30 cellular contexts compared by ENCODE assay signal in genomic region chr10:1591742-1592141, GRCh38.
"Had no signal": no experiment of that assay in that cellular context is flagged by ENCODE, and none has a peak within 500 bp of the region (broad histone marks: within the 10 kb centered on the region; RNA-seq: fewer than 3 reads in every experiment).

No MANE protein-coding gene starts in this region.

- H3K27me3 ChIP-seq: neural progenitor cell, neutrophil, pancreas, right lobe of liver, thyroid gland, tibial nerve, upper lobe of left lung had no signal

- H3K27ac ChIP-seq: neural progenitor cell, neutrophil, pancreas, psoas muscle, right lobe of liver, skin epidermis, spleen, thoracic aorta, thyroid gland, tibial nerve, upper lobe of left lung had no signal

- DNase-seq: naive thymus-derived CD4-positive, alpha-beta T cell; natural killer cell; nucleus accumbens; psoas muscle; right cardiac atrium; spleen; stimulated activated CD4-positive, alpha-beta T cell treated with anti-CD3 and anti-CD28 coated beads, Interleukin-12 subunit alpha, Interleukin-12 subunit beta, amount 100 ng/mL, for 4 hours; stimulated activated CD4-positive, alpha-beta T cell treated with anti-CD3 and anti-CD28 coated beads, Interleukin-1b, Interleukin-23, amount 100 ng/mL, for 48 hours; stimulated activated CD4-positive, alpha-beta T cell treated with anti-CD3 and anti-CD28 coated beads, Interleukin-4, amount 100 ng/mL, for 1 hour; stimulated activated CD4-positive, alpha-beta T cell treated with anti-CD3 and anti-CD28 coated beads, Interleukin-4, amount 100 ng/mL, for 4 hours; stimulated activated CD8-positive, alpha-beta memory T cell treated with anti-CD3 and anti-CD28 coated beads, Interleukin-4, amount 100 ng/mL, for 48 hours; stimulated activated naive CD4-positive, alpha-beta T cell; stimulated activated naive CD8-positive, alpha-beta T cell treated with anti-CD3 and anti-CD28 coated beads, Interleukin-15, amount 100 ng/mL, for 72 hours; stimulated activated naive CD8-positive, alpha-beta T cell treated with anti-CD3 and anti-CD28 coated beads, Interleukin-15, Interleukin-2, amounts not matched to agents 100 U/mL and 50 U/mL, for 24 hours; substantia nigra; thyroid gland; trophoblast cell; upper lobe of left lung had no signal

- H3K9me3 Mint-ChIP-seq: natural killer cell had no signal

- H2AFZ ChIP-seq: neural progenitor cell had no signal

- H3K4me3 Mint-ChIP-seq: naive thymus-derived CD4-positive, alpha-beta T cell; natural killer cell; nephron; neural progenitor cell; stimulated activated memory B cell treated with anti-CD40 and anti-IgM and Interleukin-4, amounts not matched to agents 10 μg/mL and 1 μg/mL and 100 μg/mL, for 72 hours; stimulated activated naive CD8-positive, alpha-beta T cell treated with anti-CD3 and anti-CD28 coated beads, Interleukin-15, amount 100 ng/mL, for 72 hours had no signal

- H3K9ac ChIP-seq: neural progenitor cell had no signal

- ATAC-seq: naive thymus-derived CD4-positive, alpha-beta T cell; natural killer cell; pancreas; psoas muscle; right cardiac atrium; right lobe of liver; stimulated activated memory B cell treated with anti-CD40 and anti-IgM and Interleukin-4, amounts not matched to agents 10 μg/mL and 1 μg/mL and 100 μg/mL, for 72 hours; stimulated activated naive CD8-positive, alpha-beta T cell treated with anti-CD3 and anti-CD28 coated beads, Interleukin-15, amount 100 ng/mL, for 72 hours; stimulated activated naive CD8-positive, alpha-beta T cell treated with anti-CD3 and anti-CD28 coated beads, Interleukin-15, Interleukin-2, amounts not matched to agents 100 U/mL and 50 U/mL, for 24 hours had no signal

- H3K36me3 Mint-ChIP-seq: naive thymus-derived CD4-positive, alpha-beta T cell; natural killer cell; neural progenitor cell had no signal

- H3K4me2 ChIP-seq: neural progenitor cell, smooth muscle cell had no signal

- H3K4me1 Mint-ChIP-seq: naive thymus-derived CD4-positive, alpha-beta T cell; natural killer cell; stimulated activated memory B cell treated with anti-CD40 and anti-IgM and Interleukin-4, amounts not matched to agents 10 μg/mL and 1 μg/mL and 100 μg/mL, for 72 hours; stimulated activated naive CD8-positive, alpha-beta T cell treated with anti-CD3 and anti-CD28 coated beads, Interleukin-15, amount 100 ng/mL, for 72 hours had no signal

- H3K36me3 ChIP-seq: neural progenitor cell, neutrophil, pancreas, right lobe of liver, spleen, thoracic aorta, thyroid gland, tibial nerve, upper lobe of left lung had no signal

- H3K4me1 ChIP-seq: neural progenitor cell, pancreas, psoas muscle, right lobe of liver, spleen, thyroid gland, tibial nerve, upper lobe of left lung had no signal

- H3K4me3 ChIP-seq: neural progenitor cell, pancreas, psoas muscle, right lobe of liver, skin epidermis, smooth muscle cell, spleen, thoracic aorta, thyroid gland, tibial nerve, upper lobe of left lung had no signal

- H3K9me3 ChIP-seq: neutrophil, pancreas, psoas muscle, right lobe of liver, thoracic aorta, thyroid gland, upper lobe of left lung had no signal

- H3K27ac Mint-ChIP-seq: naive thymus-derived CD4-positive, alpha-beta T cell; natural killer cell; nephron; neural progenitor cell; progenitor cell of endocrine pancreas; stimulated activated memory B cell treated with anti-CD40 and anti-IgM and Interleukin-4, amounts not matched to agents 10 μg/mL and 1 μg/mL and 100 μg/mL, for 72 hours; stimulated activated naive CD8-positive, alpha-beta T cell treated with anti-CD3 and anti-CD28 coated beads, Interleukin-15, amount 100 ng/mL, for 72 hours had no signal

- FAIRE-seq: pancreas, urothelium cell line had no signal
